17 cellular contexts compared by ENCODE assay signal in genomic region chr18:32333781-32334180, GRCh38.
DNase-seq lines count a peak whose midpoint lies in the region; ATAC-seq and TF ChIP-seq lines count a peak whose summit lies in the region.
"Had no signal": no experiment of that assay in that cellular context is flagged by ENCODE, and none has a peak within 500 bp of the region (broad histone marks: within the 10 kb centered on the region; RNA-seq: fewer than 3 reads in every experiment).

No MANE protein-coding gene starts in this region.

- H3K4me3 ChIP-seq in psoas muscle = no peak overlapping the region
- H3K4me3 ChIP-seq: mucosa of descending colon had no signal

- DNase-seq in NCI-H2171 treated with DMSO at 0.1 percent for 48 hours (lab: John Stamatoyannopoulos, UW) (peak; percentile 29), NCI-H2171 (lab: John Stamatoyannopoulos, UW) (no peak), SHP77 treated with DMSO at 0.1 percent for 48 hours (lab: John Stamatoyannopoulos, UW) (peak; percentile 47), globus pallidus (ENCODE audit: low spot score) (peak; percentile 27), psoas muscle (no peak), iPS-NIHi11 (ENCODE audit: low spot score) (no peak)
- DNase-seq: activated B cell treated with CpG ODN at 0.5 μM for 24 hours; amniotic stem cell; erythroblast; Karpas-422; mucosa of descending colon; NCI-H1436; NCI-H524; stimulated activated naive CD4-positive, alpha-beta T cell; T-cell had no signal

- H3K27ac ChIP-seq in psoas muscle = no peak overlapping the region

- intact Hi-C loops in psoas muscle (cut with DNase I) = no loop called here

- 85 to 88% (median 86%) methylated on average over 7 of the region's 7 CpGs for WGBS in psoas muscle, 3 donors

- H3K9me3 ChIP-seq in psoas muscle = no peaks in the 10 kb centered on the region
- H3K9me3 ChIP-seq: mucosa of descending colon had no signal

- H3K4me1 ChIP-seq in psoas muscle = peaks cover 4% of the 10 kb centered on the region

- TF ChIP-seq CTCF in psoas muscle (IDR thresholded peaks at IDR 0.05) = no peak

- H3K27me3 ChIP-seq in psoas muscle (ENCODE audit: insufficient read depth in 3 of 3, low read length in 2 of 3) = no peaks in the 10 kb centered on the region

- H3K36me3 ChIP-seq in psoas muscle (ENCODE audit: insufficient read depth in 1 of 2, low read depth in 1 of 2) = no peaks in the 10 kb centered on the region

- peak; percentile 39 to 69 (median 59) for ATAC-seq in psoas muscle
- no peak for ATAC-seq in HG02970 (IDR thresholded peaks at IDR 0.05; ENCODE audit: low FRiP score, unreplicated experiment)
- no peak for ATAC-seq in HG02571 (IDR thresholded peaks at IDR 0.05; ENCODE audit: unreplicated experiment)
- ATAC-seq: mucosa of descending colon, T-cell had no signal

Comparison
In these comparisons a context has a peak if more than half of its experiments do, and no peak if none do; other contexts are left out.
1. DNase-seq: peak in NCI-H2171 treated with DMSO at 0.1 percent for 48 hours (single experiment), SHP77 treated with DMSO at 0.1 percent for 48 hours (single experiment) and globus pallidus (single experiment); none in NCI-H2171 (single experiment), psoas muscle (0 of 2) and iPS-NIHi11 (single experiment).
2. ATAC-seq: peak in psoas muscle (4 of 4); none in HG02970 (single experiment) and HG02571 (single experiment).